In genomic region chr1:109257682-109258421, GRCh38 we compare ENCODE assay signal across 1 cellular context.
TF ChIP-seq lines count a peak whose summit lies in the region.

No MANE protein-coding gene starts in this region.

TF ChIP-seq in H1, 55 proteins besides CTCF, POLR2A, EP300 and RAD21:
- TF ChIP-seq KDM4A (IDR thresholded peaks at IDR 0.05; ENCODE audit: low read depth, low read length, severe bottlenecking) = no peak
- no peak for TF ChIP-seq YY1 (IDR thresholded peaks at IDR 0.05; ENCODE audit: low read depth, low read length)
- no peak for TF ChIP-seq RFX5 (IDR thresholded peaks at IDR 0.05; ENCODE audit: borderline replicate concordance, low read depth, low read length)
- no peak for TF ChIP-seq CTBP2 (IDR thresholded peaks at IDR 0.05; ENCODE audit: borderline replicate concordance, insufficient read depth, insufficient read length, low read length)
- no peak for TF ChIP-seq NRF1 (IDR thresholded peaks at IDR 0.05; ENCODE audit: low read depth, low read length)
- no peak for TF ChIP-seq CHD1 (IDR thresholded peaks at IDR 0.05; ENCODE audit: low read depth, low read length)
- no peak for TF ChIP-seq POLR2AphosphoS5 (IDR thresholded peaks at IDR 0.05; ENCODE audit: low read depth, low read length)
- no peak for TF ChIP-seq TAF1 (IDR thresholded peaks at IDR 0.05; ENCODE audit: low read depth, low read length)
- TF ChIP-seq PHF8 (conservative IDR thresholded peaks at IDR 0.05; ENCODE audit: low read depth, low read length) = no peak
- TF ChIP-seq EZH2 (IDR thresholded peaks at IDR 0.05; ENCODE audit: low read depth, low read length, severe bottlenecking) = no peak
- TF ChIP-seq SAP30 (IDR thresholded peaks at IDR 0.05; ENCODE audit: insufficient read depth, insufficient replicate concordance, low read length) = no peak
- no peak for TF ChIP-seq POU5F1 (IDR thresholded peaks at IDR 0.05; ENCODE audit: low read depth, low read length)
- no peak for TF ChIP-seq BRCA1 (IDR thresholded peaks at IDR 0.05; ENCODE audit: low read depth, low read length)
- no peak for TF ChIP-seq HDAC2 (IDR thresholded peaks at IDR 0.05; ENCODE audit: borderline replicate concordance in 1 of 2, low read depth in 2 of 2, low read length in 2 of 2)
- TF ChIP-seq NANOG (IDR thresholded peaks at IDR 0.05; ENCODE audit: insufficient read depth, low read depth, low read length, poor library complexity, severe bottlenecking) = no peak
- TF ChIP-seq SP2 (IDR thresholded peaks at IDR 0.05; ENCODE audit: low read length) = no peak
TF ChIP-seq in H1: peak in this region for 0.
